Comparison of ENCODE assay signal across 11 cellular contexts in genomic region chr2:241223211-241224067, GRCh38. TPM values are rescaled to one million over a fixed set of nuclear protein-coding genes. Genes with fewer than 3 reads are reported as not detected.
A peak's percentile ranks its signal among the peaks of the same experiment; 100 is the strongest.
DNase-seq lines count a peak whose midpoint lies in the region; ATAC-seq, FAIRE-seq and TF ChIP-seq lines count a peak whose summit lies in the region.
"Had no signal": no experiment of that assay in that cellular context is flagged by ENCODE, and none has a peak within 500 bp of the region (broad histone marks: within the 10 kb centered on the region; RNA-seq: fewer than 3 reads in every experiment).

No MANE protein-coding gene starts in this region.

- H3K36me3 ChIP-seq in bronchial epithelial cell (ENCODE audit: control insufficient read depth, insufficient read depth, low read length) (peaks cover 12% of the 10 kb centered on the region), right lobe of liver (peaks cover 0 to 18% (median 9%) of the 10 kb centered on the region in 4 donors), uterus (no peaks in the 10 kb centered on the region)

- H3K4me1 ChIP-seq in right lobe of liver (peaks cover 0 to 11% (median 3%) of the 10 kb centered on the region in 4 donors), uterus (peaks cover 0 to 14% of the 10 kb centered on the region in 2 donors)

- peak; percentile 28 to 58 (median 36) for ATAC-seq in right lobe of liver

- H3K27me3 ChIP-seq in bronchial epithelial cell (ENCODE audit: control insufficient read depth, insufficient read depth, low read length) = no peaks in the 10 kb centered on the region
- no peaks in the 10 kb centered on the region for H3K27me3 ChIP-seq in right lobe of liver
- H3K27me3 ChIP-seq in uterus = no peaks in the 10 kb centered on the region

- H3K9me3 ChIP-seq in right lobe of liver (no peaks in the 10 kb centered on the region), uterus (no peaks in the 10 kb centered on the region)

- TF ChIP-seq POLR2A in right lobe of liver (IDR thresholded peaks at IDR 0.05) = no peak
- no peak for TF ChIP-seq POLR2A in uterus (IDR thresholded peaks at IDR 0.05)

- intact Hi-C loops in right lobe of liver (cut with DNase I) (no loop called here), uterus (cut with DNase I; ENCODE audit: low total_unique reads) (no loop called here)

- 42% methylated on average over 9 of the region's 25 CpGs for WGBS in right lobe of liver (ENCODE audit: insufficient coverage, low coverage, low lambda C conversion rate, missing lambda C conversion rate)

- H3K27ac ChIP-seq in right lobe of liver = no peak overlapping the region
- H3K27ac ChIP-seq in uterus = no peak overlapping the region
- H3K27ac ChIP-seq: epithelial cell of prostate had no signal

- TF ChIP-seq CTCF in bronchial epithelial cell (IDR thresholded peaks at IDR 0.05; ENCODE audit: insufficient read depth, low read length, severe bottlenecking) (no peak), right lobe of liver (IDR thresholded peaks at IDR 0.05) (no peak), uterus (IDR thresholded peaks at IDR 0.05) (no peak)

- FAIRE-seq in bronchial epithelial cell (lab: Jason Lieb, UNC) (no peak), HTR-8/SVneo (lab: Jason Lieb, UNC) (no peak)

- H3K4me3 ChIP-seq in bronchial epithelial cell (ENCODE audit: low read depth, low read length) = no peak overlapping the region
- no peak overlapping the region for H3K4me3 ChIP-seq in right lobe of liver
- H3K4me3 ChIP-seq in uterus = no peak overlapping the region

- DNase-seq in stimulated activated CD4-positive, alpha-beta T cell treated with anti-CD3 and anti-CD28 coated beads, Interleukin-15, amount 100 ng/mL, for 24 hours = peak; percentile 32
- no peak for DNase-seq in stimulated activated CD4-positive, alpha-beta T cell treated with anti-CD3 and anti-CD28 coated beads, Interleukin-4, amount 100 ng/mL, for 24 hours
- DNase-seq in bronchial epithelial cell (ENCODE audit: low read depth) (peak; percentile 47), right lobe of liver (peak in 2 of 3 donors; percentile 21 to 51), uterus (no peak), HTR-8/SVneo (ENCODE audit: insufficient read length, low spot score) (no peak), NCI-H187 treated with DMSO at 0.1 percent for 48 hours (lab: John Stamatoyannopoulos, UW) (no peak), DMS 273 treated with DMSO at 0.1 percent for 48 hours (lab: John Stamatoyannopoulos, UW) (no peak)
- DNase-seq: NK-92 treated with Interleukin-12 subunit alpha and Interleukin-12 subunit beta, amount 100 ng/mL, for 24 hours; stimulated activated CD4-positive, alpha-beta T cell treated with anti-CD3 and anti-CD28 coated beads, Interleukin-12 subunit alpha, Interleukin-12 subunit beta, amount 100 ng/mL, for 4 hours had no signal

RNA-seq across cellular contexts. Expression of gene ANO7, which starts 35.0 kb away (rescaled TPM):
- total RNA-seq in bronchial epithelial cell (under 0.01 and 0.13 TPM in 2 replicates), right lobe of liver (1 to 10 TPM in 3 of 6 experiments, under 1 TPM in 3; 0.61 to 2.4 (median 0.97) TPM), uterus (1 to 10 TPM in 1 of 4 donors, under 1 TPM in 2, not detected in 1; under 0.01 to 3.8 (median 0.21) TPM)

Comparison
In these comparisons a context has a peak if more than half of its experiments do, and no peak if none do; other contexts are left out.
1. DNase-seq: peak in stimulated activated CD4-positive, alpha-beta T cell treated with anti-CD3 and anti-CD28 coated beads, Interleukin-15, amount 100 ng/mL, for 24 hours (single experiment), bronchial epithelial cell (single experiment) and right lobe of liver (2 of 3); none in stimulated activated CD4-positive, alpha-beta T cell treated with anti-CD3 and anti-CD28 coated beads, Interleukin-4, amount 100 ng/mL, for 24 hours (single experiment), uterus (0 of 2), HTR-8/SVneo (single experiment), NCI-H187 treated with DMSO at 0.1 percent for 48 hours (single experiment) and DMS 273 treated with DMSO at 0.1 percent for 48 hours (single experiment).